10 cellular contexts compared by ENCODE assay signal in genomic region chr14:82502043-82502442, GRCh38.
"Had no signal": no experiment of that assay in that cellular context is flagged by ENCODE, and none has a peak within 500 bp of the region (broad histone marks: within the 10 kb centered on the region; RNA-seq: fewer than 3 reads in every experiment).

No MANE protein-coding gene starts in this region.

- FAIRE-seq: H1, HTR-8/SVneo had no signal

- H3K36me3 ChIP-seq: HAP-1 had no signal

- H3K9me3 ChIP-seq: HAP-1 had no signal

- H3K4me2 ChIP-seq: GM23338, KMS-11 had no signal

- H3K4me3 ChIP-seq: GM23338, HAP-1 had no signal

- ATAC-seq: GM23338, HCT116 had no signal

- H3K27ac ChIP-seq: KMS-11 had no signal

- DNase-seq: H7, HFFc6, Karpas-422, KBM-7 had no signal

- H3K9ac ChIP-seq: KMS-11 had no signal

- H2AFZ ChIP-seq: GM23338 had no signal
